In genomic region chr11:69337211-69337721, GRCh38 we compare ENCODE assay signal across 9 cellular contexts. TPM values are rescaled to one million over a fixed set of nuclear protein-coding genes. Genes with fewer than 3 reads are reported as not detected.
A peak's percentile ranks its signal among the peaks of the same experiment; 100 is the strongest.
DNase-seq lines count a peak whose midpoint lies in the region; ATAC-seq and TF ChIP-seq lines count a peak whose summit lies in the region.
"Had no signal": no experiment of that assay in that cellular context is flagged by ENCODE, and none has a peak within 500 bp of the region (broad histone marks: within the 10 kb centered on the region; RNA-seq: fewer than 3 reads in every experiment).

No MANE protein-coding gene starts in this region.

- H2AFZ ChIP-seq in SK-N-SH (ENCODE audit: low read depth) = no peak overlapping the region
- no peak overlapping the region for H2AFZ ChIP-seq in PC-9

- H3K9me2 ChIP-seq in SK-N-SH (no peaks in the 10 kb centered on the region), PC-9 (ENCODE audit: insufficient read depth) (no peaks in the 10 kb centered on the region)

- no peaks in the 10 kb centered on the region for H3K9me3 ChIP-seq in SK-N-SH
- H3K9me3 ChIP-seq in PC-9 (ENCODE audit: insufficient read depth, low read depth) = no peaks in the 10 kb centered on the region
- H3K9me3 ChIP-seq in colonic mucosa = no peaks in the 10 kb centered on the region
- H3K9me3 ChIP-seq in gastroesophageal sphincter = no peaks in the 10 kb centered on the region
- H3K9me3 ChIP-seq in uterus = no peaks in the 10 kb centered on the region
- H3K9me3 ChIP-seq: thoracic aorta had no signal

- H3K4me3 ChIP-seq in SK-N-SH (ENCODE audit: low read depth in 2 of 2, low read length in 1 of 2) = no peak overlapping the region
- H3K4me3 ChIP-seq in PC-9 = no peak overlapping the region
- H3K4me3 ChIP-seq in colonic mucosa = no peak overlapping the region
- H3K4me3 ChIP-seq in gastroesophageal sphincter = no peak overlapping the region
- no peak overlapping the region for H3K4me3 ChIP-seq in uterus
- H3K4me3 ChIP-seq: thoracic aorta had no signal

- peak overlapping the region in 1 of 2 experiments; percentile 22; a peak in 1 of 4 replicates for H3K27ac ChIP-seq in SK-N-SH (ENCODE audit: low read depth in 2 of 2, low read length in 1 of 2)
- H3K27ac ChIP-seq in PC-9 = peak overlapping the region; percentile 24
- peak overlapping the region; percentile 78 for H3K27ac ChIP-seq in colonic mucosa
- no peak overlapping the region for H3K27ac ChIP-seq in gastroesophageal sphincter
- no peak overlapping the region for H3K27ac ChIP-seq in uterus
- H3K27ac ChIP-seq: thoracic aorta had no signal

- TF ChIP-seq POLR2A in gastroesophageal sphincter (IDR thresholded peaks at IDR 0.05) = no peak
- no peak for TF ChIP-seq POLR2A in uterus (IDR thresholded peaks at IDR 0.05)

- CTCF ChIA-PET in SK-N-SH (lab: Yijun Ruan, JAX) = no interaction called here
- CTCF ChIA-PET in PC-9 (lab: Charles Lee) = no interaction called here

- H3F3A ChIP-seq in SK-N-SH (replicated peaks; ENCODE audit: insufficient read depth) (no peaks in the 10 kb centered on the region), PC-9 (ENCODE audit: insufficient read depth, low read depth) (peaks cover 91% of the 10 kb centered on the region)

- H3K36me3 ChIP-seq in SK-N-SH (replicated peaks in 1 of 2; ENCODE audit: control insufficient read depth in 1 of 2, insufficient read depth in 2 of 2, low read length in 1 of 2) (no peaks in the 10 kb centered on the region), PC-9 (ENCODE audit: low read depth) (peaks cover 63% of the 10 kb centered on the region), colonic mucosa (no peaks in the 10 kb centered on the region), gastroesophageal sphincter (no peaks in the 10 kb centered on the region), uterus (no peaks in the 10 kb centered on the region)
- H3K36me3 ChIP-seq: thoracic aorta had no signal

- H4K20me1 ChIP-seq in SK-N-SH (ENCODE audit: insufficient read depth) (no peaks in the 10 kb centered on the region), PC-9 (ENCODE audit: insufficient read depth) (peaks cover 96% of the 10 kb centered on the region)

- intact Hi-C loops in PC-9 (cut with micrococcal nuclease; ENCODE audit: unreplicated experiment) (loop anchor here (1.0 to 2.0 kb wide), 3 partner anchors 40 to 214 kb away; no protein-coding TSS in a partner anchor), colonic mucosa (cut with DNase I) (no loop called here), uterus (cut with DNase I; ENCODE audit: low total_unique reads) (no loop called here)

- H3K9ac ChIP-seq in SK-N-SH (no peak overlapping the region), colonic mucosa (ENCODE audit: low read depth in 2 of 2, low read length in 2 of 2) (peak overlapping the region; percentile 16 to 82)

- no peaks in the 10 kb centered on the region; the same call in 1 of the 2 replicates for H3K79me2 ChIP-seq in SK-N-SH (ENCODE audit: insufficient read depth)
- H3K79me2 ChIP-seq in PC-9 (ENCODE audit: low read depth) = peaks cover 100% of the 10 kb centered on the region

- no peak overlapping the region for H3K4me2 ChIP-seq in SK-N-SH
- peak overlapping the region; percentile 8 for H3K4me2 ChIP-seq in PC-9

- POLR2A ChIA-PET in SK-N-SH (lab: Yijun Ruan, JAX) = no interaction called here
- POLR2A ChIA-PET in PC-9 (lab: Charles Lee; ENCODE audit: unreplicated experiment) = interaction anchor here (0.5 to 0.6 kb wide), 2 partner anchors 17 to 39 kb away, joined by 3 to 4 read pairs; no protein-coding TSS in a partner anchor

- DNase-seq in SK-N-SH (no peak), PC-9 (peak in 1 of 2 experiments; percentile 36), colonic mucosa (peak; percentile 71), pons (ENCODE audit: low spot score) (no peak), uterus (no peak)
- peak; percentile 18 to 46 (median 26) for DNase-seq in stimulated activated CD4-positive, alpha-beta T cell treated with anti-CD3 and anti-CD28 coated beads, TNF-alpha, amount 100 ng/mL, for 4 hours (ENCODE audit: low read depth in 3 of 3)

- H3K27me3 ChIP-seq in SK-N-SH (ENCODE audit: insufficient read depth) (no peaks in the 10 kb centered on the region), PC-9 (ENCODE audit: insufficient read depth, low read depth) (no peaks in the 10 kb centered on the region), colonic mucosa (no peaks in the 10 kb centered on the region), gastroesophageal sphincter (no peaks in the 10 kb centered on the region), uterus (no peaks in the 10 kb centered on the region)

- TF ChIP-seq CTCF in SK-N-SH (IDR thresholded peaks at IDR 0.05) (no peak), PC-9 (conservative IDR thresholded peaks at IDR 0.05) (no peak), colonic mucosa (IDR thresholded peaks at IDR 0.05) (no peak), gastroesophageal sphincter (IDR thresholded peaks at IDR 0.05) (no peak), uterus (IDR thresholded peaks at IDR 0.05) (no peak)

- ATAC-seq in SK-N-SH treated with all-trans-retinoic acid at 6 μM for 48 hours (peak; percentile 36; the same call in 2 of the 3 replicates), gastroesophageal sphincter (no peak)

- no peak for TF ChIP-seq RAD21 in SK-N-SH (IDR thresholded peaks at IDR 0.05; ENCODE audit: low read length)

- H3K4me1 ChIP-seq in SK-N-SH (ENCODE audit: control insufficient read depth in 1 of 2, insufficient read depth in 2 of 2, low read depth in 1 of 2, low read length in 1 of 2) = peaks cover 0 to 9% of the 10 kb centered on the region in 2 experiments; a peak in 1 of 4 replicates
- H3K4me1 ChIP-seq in PC-9 (replicated peaks; ENCODE audit: insufficient read depth) = peaks cover 54% of the 10 kb centered on the region
- peaks cover 6% of the 10 kb centered on the region for H3K4me1 ChIP-seq in colonic mucosa
- H3K4me1 ChIP-seq in gastroesophageal sphincter = no peaks in the 10 kb centered on the region
- H3K4me1 ChIP-seq in uterus = no peaks in the 10 kb centered on the region

- no TSS peak for BruUV-seq in PC-9 (replicated peaks; lab: Mats Ljungman, UMichigan)

- TF ChIP-seq EP300 in SK-N-SH (IDR thresholded peaks at IDR 0.05; ENCODE audit: borderline replicate concordance in 1 of 2, low read depth in 1 of 2, low read length in 1 of 2) = no peak
- no peak for TF ChIP-seq EP300 in gastroesophageal sphincter (IDR thresholded peaks at IDR 0.05)

- 64% methylated on average over 6 of the region's 6 CpGs for WGBS in SK-N-SH (ENCODE audit: low lambda C conversion rate)
- 53 to 69% methylated on average over 6 of the region's 6 CpGs for WGBS in gastroesophageal sphincter (ENCODE audit: low coverage in 1 of 2), 2 donors

TF ChIP-seq in SK-N-SH treated with all-trans-retinoic acid at 6 μM for 48 hours, 23 proteins besides CTCF, POLR2A, EP300 and RAD21 (continues in another document):
- TF ChIP-seq ZFP3 (CRISPR knock-in tag; IDR thresholded peaks at IDR 0.05) = no peak
- TF ChIP-seq CREB5 (CRISPR knock-in tag; IDR thresholded peaks at IDR 0.05; ENCODE audit: low read depth) = no peak
- TF ChIP-seq RARB (CRISPR knock-in tag; IDR thresholded peaks at IDR 0.05) = no peak
- no peak for TF ChIP-seq ZNF8 (CRISPR knock-in tag; IDR thresholded peaks at IDR 0.05)
- TF ChIP-seq GLIS3 (CRISPR knock-in tag; IDR thresholded peaks at IDR 0.05) = no peak
- no peak for TF ChIP-seq TOX (CRISPR knock-in tag; IDR thresholded peaks at IDR 0.05; ENCODE audit: borderline replicate concordance)

TF ChIP-seq in SK-N-SH, 30 proteins besides CTCF, POLR2A, EP300 and RAD21:
- TF ChIP-seq TEAD4 (IDR thresholded peaks at IDR 0.05; ENCODE audit: borderline replicate concordance, insufficient read depth) (no peak), USF2 (IDR thresholded peaks at IDR 0.05; ENCODE audit: borderline replicate concordance, low read depth, low read length) (no peak), SMC3 (IDR thresholded peaks at IDR 0.05; ENCODE audit: low read depth, low read length) (no peak)
- TF ChIP-seq, protein P1, sequence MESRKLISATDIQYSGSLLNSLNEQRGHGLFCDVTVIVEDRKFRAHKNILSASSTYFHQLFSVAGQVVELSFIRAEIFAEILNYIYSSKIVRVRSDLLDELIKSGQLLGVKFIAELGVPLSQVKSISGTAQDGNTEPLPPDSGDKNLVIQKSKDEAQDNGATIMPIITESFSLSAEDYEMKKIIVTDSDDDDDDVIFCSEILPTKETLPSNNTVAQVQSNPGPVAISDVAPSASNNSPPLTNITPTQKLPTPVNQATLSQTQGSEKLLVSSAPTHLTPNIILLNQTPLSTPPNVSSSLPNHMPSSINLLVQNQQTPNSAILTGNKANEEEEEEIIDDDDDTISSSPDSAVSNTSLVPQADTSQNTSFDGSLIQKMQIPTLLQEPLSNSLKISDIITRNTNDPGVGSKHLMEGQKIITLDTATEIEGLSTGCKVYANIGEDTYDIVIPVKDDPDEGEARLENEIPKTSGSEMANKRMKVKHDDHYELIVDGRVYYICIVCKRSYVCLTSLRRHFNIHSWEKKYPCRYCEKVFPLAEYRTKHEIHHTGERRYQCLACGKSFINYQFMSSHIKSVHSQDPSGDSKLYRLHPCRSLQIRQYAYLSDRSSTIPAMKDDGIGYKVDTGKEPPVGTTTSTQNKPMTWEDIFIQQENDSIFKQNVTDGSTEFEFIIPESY (IDR thresholded peaks at IDR 0.05; ENCODE audit: borderline replicate concordance, low read depth) = no peak

RNA-seq across cellular contexts. Expression of gene MYEOV, which starts 43.3 kb away (rescaled TPM):
- 3.0 and 3.6 TPM in 2 replicates for polyA plus RNA-seq in SK-N-SH (2012; rRNA removed)
- polyA plus RNA-seq in SK-N-SH (2012; cell fraction: cytosol; rRNA removed) = 1.4 and 1.6 TPM in 2 replicates
- 7.8 and 9.9 TPM in 2 replicates for polyA plus RNA-seq in SK-N-SH (2012; cell fraction: nucleus; rRNA removed)
- total RNA-seq in PC-9 (2021) = 182 and 232 TPM in 2 replicates
- 1 to 10 TPM; 4.5 to 8.2 TPM for total RNA-seq in colonic mucosa
- total RNA-seq in gastroesophageal sphincter = not detected
- 1 to 10 TPM in 1 of 4 donors, under 1 TPM in 1, not detected in 2; 0.35 to 1.4 TPM for total RNA-seq in uterus

Comparison
In these comparisons a context has a peak if more than half of its experiments do, and no peak if none do; other contexts are left out.
1. DNase-seq: peak in colonic mucosa (single experiment) and stimulated activated CD4-positive, alpha-beta T cell treated with anti-CD3 and anti-CD28 coated beads, TNF-alpha, amount 100 ng/mL, for 4 hours (3 of 3); none in SK-N-SH (single experiment), pons (single experiment) and uterus (0 of 2).
2. H3K27ac ChIP-seq: peak in PC-9 (single experiment) and colonic mucosa (single experiment); none in gastroesophageal sphincter (0 of 4) and uterus (0 of 2).
3. RNA of gene MYEOV, which starts 43.3 kb away (total RNA-seq): 182 to 232 TPM in PC-9; 4.5 to 8.2 TPM in colonic mucosa, 0.35 to 1.4 TPM in uterus and not detected in gastroesophageal sphincter; every median in the first group is over 10 times any median in the second.